Comparison of ENCODE assay signal across 32 cellular contexts in the genomic region with DNA sequence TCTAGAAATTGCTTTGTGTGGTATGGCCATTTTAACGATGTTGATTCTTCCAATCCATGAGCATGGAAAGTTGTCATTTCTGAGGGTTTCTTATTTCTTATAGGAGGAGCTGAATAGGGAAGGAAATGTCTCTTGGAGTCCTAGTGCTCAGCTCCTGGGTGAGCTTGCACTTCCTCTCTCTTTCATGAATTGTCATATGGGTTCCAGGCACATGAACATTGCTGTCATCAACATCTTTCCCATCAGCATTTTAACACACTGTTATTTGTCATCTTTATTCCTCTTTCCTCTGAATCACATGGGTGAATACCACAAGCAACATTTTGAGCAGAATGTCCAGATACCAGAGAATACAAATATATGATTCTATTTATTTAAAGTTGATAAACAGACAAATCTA. TPM values are rescaled to one million over a fixed set of nuclear protein-coding genes. Genes with fewer than 3 reads are reported as not detected.
DNase-seq lines count a peak whose midpoint lies in the region; ATAC-seq and TF ChIP-seq lines count a peak whose summit lies in the region.
"Had no signal": no experiment of that assay in that cellular context is flagged by ENCODE, and none has a peak within 500 bp of the region (broad histone marks: within the 10 kb centered on the region; RNA-seq: fewer than 3 reads in every experiment).

No MANE protein-coding gene starts in this region.

- in situ Hi-C loops in KBM-7 (cut with MboI; ENCODE audit: low pct_unique_long_range_greater_than_20kb, low sequenced_read_pairs): no loop called here

- TF ChIP-seq CTCF in heart right ventricle (IDR thresholded peaks at IDR 0.05): no peak

- H3K4me3 ChIP-seq in heart right ventricle: no peak overlapping the region
- H3K4me3 ChIP-seq: BLaER1 treated with 17β-estradiol and CSF1 and Interleukin-3, amounts not matched to agents 10 nM and 100 nM; MG63; uterus had no signal

- H3K9me3 ChIP-seq in heart right ventricle: peaks cover 0 to 20% (median 4%) of the 10 kb centered on the region in 11 donors
- H3K9me3 ChIP-seq: uterus had no signal

- peaks cover 56% of the 10 kb centered on the region for H3K36me3 Mint-ChIP-seq in activated naive CD8-positive, alpha-beta T cell
- peaks cover 65% of the 10 kb centered on the region for H3K36me3 Mint-ChIP-seq in activated naive CD8-positive, alpha-beta T cell treated with anti-CD3 and anti-CD28 coated beads for 36 hours

- intact Hi-C loops in heart right ventricle (cut with DNase I): loop anchor here in 1 of 10 donors (10.0 kb wide), 1 partner anchor 445 kb away; no protein-coding TSS in a partner anchor
- intact Hi-C loops in sciatic nerve (cut with DNase I): no loop called here

- WGBS in heart right ventricle, 2 donors: 76 to 92% methylated on average over 1 of the region's 1 CpG

- H3K4me1 Mint-ChIP-seq in activated naive CD8-positive, alpha-beta T cell (ENCODE audit: low read depth): peaks cover 78% of the 10 kb centered on the region
- peaks cover 58% of the 10 kb centered on the region for H3K4me1 Mint-ChIP-seq in activated naive CD8-positive, alpha-beta T cell treated with anti-CD3 and anti-CD28 coated beads for 36 hours

- H3K27me3 Mint-ChIP-seq in activated naive CD8-positive, alpha-beta T cell: no peaks in the 10 kb centered on the region
- H3K27me3 Mint-ChIP-seq in activated naive CD8-positive, alpha-beta T cell treated with anti-CD3 and anti-CD28 coated beads for 36 hours: no peaks in the 10 kb centered on the region
- H3K27me3 Mint-ChIP-seq: IgD-negative memory B cell had no signal

- H3K4me1 ChIP-seq in heart right ventricle: peaks cover 0 to 7% (median 0%) of the 10 kb centered on the region in 9 donors
- H3K4me1 ChIP-seq: uterus had no signal

- ATAC-seq in heart right ventricle: peak in 6 of 8 donors; percentile 43 to 79 (median 67)
- ATAC-seq in sciatic nerve: peak; percentile 79
- no peak for ATAC-seq in GM18907 (IDR thresholded peaks at IDR 0.05; ENCODE audit: unreplicated experiment)
- ATAC-seq in HG02642 (IDR thresholded peaks at IDR 0.05; ENCODE audit: poor library complexity, unreplicated experiment): no peak
- no peak for ATAC-seq in HG03159 (IDR thresholded peaks at IDR 0.05; ENCODE audit: unreplicated experiment)
- ATAC-seq: SK-N-SH treated with all-trans-retinoic acid at 6 μM for 48 hours had no signal

- peaks cover 6% of the 10 kb centered on the region for H3K9me3 Mint-ChIP-seq in activated naive CD8-positive, alpha-beta T cell (ENCODE audit: low read depth)
- H3K9me3 Mint-ChIP-seq in activated naive CD8-positive, alpha-beta T cell treated with anti-CD3 and anti-CD28 coated beads for 36 hours: peaks cover 31% of the 10 kb centered on the region

- H3K27me3 ChIP-seq in heart right ventricle: peaks cover 0 to 8% (median 0%) of the 10 kb centered on the region in 7 donors
- H3K27me3 ChIP-seq: BLaER1 treated with 17β-estradiol and CSF1 and Interleukin-3, amounts not matched to agents 10 nM and 100 nM; uterus had no signal

- DNase-seq in activated naive CD8-positive, alpha-beta T cell treated with anti-CD3 and anti-CD28 coated beads for 36 hours: no peak
- DNase-seq in KBM-7 (peak; percentile 56), heart right ventricle (no peak), sciatic nerve (ENCODE audit: low spot score) (no peak)
- DNase-seq: activated CD4-positive, CD25-positive, alpha-beta regulatory T cell; activated CD8-positive, alpha-beta memory T cell treated with anti-CD3 and anti-CD28 coated beads for 24 hours; activated naive CD4-positive, alpha-beta T cell treated with anti-CD3 and anti-CD28 coated beads, Interleukin-2, amount 50 U/mL, for 16 hours; activated T-cell treated with anti-CD3 and anti-CD28 coated beads, Interleukin-2, amount 50 U/mL, for 48 hours; cerebellar nuclear complex; effector CD8-positive, alpha-beta T cell; erythroblast; foreskin fibroblast; H9; mammary epithelial cell; MG63; NCI-H1417 treated with DMSO at 0.1 percent for 48 hours; NCI-H510A; uterus had no signal

- H3K36me3 ChIP-seq in heart right ventricle: no peaks in the 10 kb centered on the region
- H3K36me3 ChIP-seq: MG63, uterus had no signal

- peak overlapping the region; percentile 14 for H3K4me3 Mint-ChIP-seq in activated naive CD8-positive, alpha-beta T cell
- no peak overlapping the region for H3K4me3 Mint-ChIP-seq in activated naive CD8-positive, alpha-beta T cell treated with anti-CD3 and anti-CD28 coated beads for 36 hours
- H3K4me3 Mint-ChIP-seq: H9; T-helper 2 cell treated with Interferon-gamma antibody and Interleukin-4, amounts not matched to agents 5 μg/mL and 100 μg/mL, for 36 hours had no signal

- peak overlapping the region; percentile 23 for H3K27ac Mint-ChIP-seq in activated naive CD8-positive, alpha-beta T cell
- H3K27ac Mint-ChIP-seq in activated naive CD8-positive, alpha-beta T cell treated with anti-CD3 and anti-CD28 coated beads for 36 hours: no peak overlapping the region
- H3K27ac Mint-ChIP-seq: H9; T-helper 2 cell treated with Interferon-gamma antibody and Interleukin-4, amounts not matched to agents 5 μg/mL and 100 μg/mL, for 36 hours had no signal

- H3K27ac ChIP-seq in heart right ventricle: peak overlapping the region in 1 of 10 donors; percentile 79
- H3K27ac ChIP-seq: uterus had no signal

RNA-seq across cellular contexts. Expression of a gene that starts 23.4 kb away (rescaled TPM):
- 10 to 100 TPM; 46.8 to 48.1 TPM for total RNA-seq in activated naive CD8-positive, alpha-beta T cell treated with anti-CD3 and anti-CD28 coated beads for 36 hours
- total RNA-seq in heart right ventricle (1 to 10 TPM in 1 of 10 donors, under 1 TPM in 6, not detected in 3; 0.10 to 2.7 (median 0.33) TPM), sciatic nerve (0.85 TPM)
- under 1 TPM; 0.20 to 0.66 TPM for polyA plus RNA-seq in heart right ventricle
- total RNA-seq: A673, astrocyte, H9, mammary epithelial cell, myocyte, osteoblast, RPMI7951 had no signal
- polyA plus RNA-seq: keratinocyte, mammary epithelial cell had no signal

Comparison
In these comparisons a context has a peak if more than half of its experiments do, and no peak if none do; other contexts are left out.
1. ATAC-seq: peak in heart right ventricle (6 of 8) and sciatic nerve (single experiment); none in GM18907 (single experiment), HG02642 (single experiment) and HG03159 (single experiment).
2. RNA of a gene that starts 23.4 kb away (total RNA-seq): 46.8 to 48.1 TPM in activated naive CD8-positive, alpha-beta T cell treated with anti-CD3 and anti-CD28 coated beads for 36 hours; 0.85 TPM in sciatic nerve (single experiment) and 0.10 to 2.7 TPM in heart right ventricle; every median in the first group is over 10 times any median in the second.